Comparison of ENCODE assay signal across 1 cellular context in the genomic region with DNA sequence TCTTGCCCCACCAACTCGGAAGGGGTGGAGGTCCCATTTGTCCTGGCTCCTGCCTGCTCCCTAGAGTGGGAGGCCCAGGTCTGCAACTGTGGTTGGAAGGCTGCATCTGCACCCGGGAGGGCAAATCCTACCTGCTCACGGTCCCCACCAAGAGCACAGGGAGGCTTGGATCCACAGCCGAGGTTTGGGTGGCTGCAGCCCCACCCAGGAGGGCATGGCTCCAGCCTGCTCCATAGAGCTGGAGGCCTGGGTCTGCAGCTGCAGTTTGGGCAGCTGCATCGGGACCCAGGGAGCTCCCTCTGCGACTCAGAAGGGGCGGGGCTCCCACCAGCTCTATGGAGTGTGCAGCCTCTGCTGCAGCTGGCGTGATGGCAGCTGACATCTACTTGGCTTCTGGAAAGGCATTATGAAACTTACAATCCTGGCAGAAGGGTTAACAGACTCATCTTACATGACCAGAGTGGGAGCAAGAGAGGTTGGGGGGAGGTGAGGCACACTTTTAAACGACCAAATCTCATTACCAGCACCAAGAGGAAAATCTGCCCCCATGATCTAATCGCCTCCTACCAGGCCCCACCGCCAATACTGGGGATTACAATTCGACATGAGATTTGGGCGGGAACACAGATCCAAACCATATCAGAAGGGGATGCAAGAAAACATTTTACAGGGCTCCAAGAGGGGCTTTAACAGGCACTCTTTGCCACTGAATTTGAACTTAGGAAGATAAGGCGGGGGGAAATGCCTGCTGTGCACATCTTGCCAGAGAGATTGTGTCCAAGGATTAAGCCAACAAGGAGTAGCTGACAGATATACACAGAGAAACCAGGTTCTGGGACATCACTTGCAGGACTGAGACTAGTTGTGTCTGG.
TF ChIP-seq lines count a peak whose summit lies in the region.

No MANE protein-coding gene starts in this region.

TF ChIP-seq in IMR-90, 13 proteins besides CTCF, POLR2A, EP300 and RAD21:
- no peak for TF ChIP-seq USF2 (IDR thresholded peaks at IDR 0.05; ENCODE audit: low read depth, low read length)
- TF ChIP-seq BHLHE40 (IDR thresholded peaks at IDR 0.05; ENCODE audit: low read depth, low read length), result no peak
- TF ChIP-seq NFE2L2 (IDR thresholded peaks at IDR 0.05; ENCODE audit: low read depth, low read length), result no peak
- no peak for TF ChIP-seq CEBPB (IDR thresholded peaks at IDR 0.05; ENCODE audit: low read depth, low read length)
- no peak for TF ChIP-seq MXI1 (IDR thresholded peaks at IDR 0.05; ENCODE audit: borderline replicate concordance, low read depth, low read length)
- TF ChIP-seq MAZ (IDR thresholded peaks at IDR 0.05; ENCODE audit: borderline replicate concordance, low read depth, low read length), result no peak
- no peak for TF ChIP-seq FOS (IDR thresholded peaks at IDR 0.05; ENCODE audit: low read depth, low read length)
- no peak for TF ChIP-seq SMC3 (IDR thresholded peaks at IDR 0.05; ENCODE audit: low read depth, low read length)
- TF ChIP-seq RFX5 (IDR thresholded peaks at IDR 0.05; ENCODE audit: low read depth, low read length), result no peak
- TF ChIP-seq RCOR1 (IDR thresholded peaks at IDR 0.05; ENCODE audit: insufficient replicate concordance, low read length), result no peak
- no peak for TF ChIP-seq ELK1 (IDR thresholded peaks at IDR 0.05; ENCODE audit: borderline replicate concordance, low read depth, low read length)
- TF ChIP-seq CHD1 (IDR thresholded peaks at IDR 0.05; ENCODE audit: low read depth, low read length), result no peak
- no peak for TF ChIP-seq MAFK (IDR thresholded peaks at IDR 0.05; ENCODE audit: low read depth, low read length)
